In the genomic region with DNA sequence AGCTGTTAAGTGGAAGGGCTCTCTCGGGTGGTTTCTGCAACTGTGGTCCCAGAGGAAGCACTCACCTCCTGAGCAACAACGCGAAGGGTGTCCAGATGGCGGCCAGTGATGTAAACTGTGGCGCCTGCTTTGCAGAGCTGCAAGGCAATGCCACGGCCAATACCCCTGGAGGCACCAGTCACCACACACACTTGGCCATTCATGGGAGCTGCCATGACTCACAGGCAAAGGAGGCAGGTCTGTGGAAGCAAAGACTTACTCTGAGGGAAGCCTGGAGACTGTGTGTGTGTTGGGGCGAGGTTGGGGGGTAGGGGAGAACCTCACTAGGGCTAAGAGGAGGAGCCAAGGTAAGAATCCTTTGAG, we compare ENCODE assay signal across 8 cellular contexts. TPM values are rescaled to one million over a fixed set of nuclear protein-coding genes. Genes with fewer than 3 reads are reported as not detected.
A peak's percentile ranks its signal among the peaks of the same experiment; 100 is the strongest.
DNase-seq lines count a peak whose midpoint lies in the region; ATAC-seq and TF ChIP-seq lines count a peak whose summit lies in the region.

No MANE protein-coding gene starts in this region.

- H3K9me3 Mint-ChIP-seq in neural crest cell = no peaks in the 10 kb centered on the region

- TF ChIP-seq CTCF in AG09309 (IDR thresholded peaks at IDR 0.05; ENCODE audit: control insufficient read depth, insufficient read depth, low read depth, low read length, missing control alignments) (peak; percentile 5), neural crest cell (conservative IDR thresholded peaks at IDR 0.05) (no peak)

- no peaks in the 10 kb centered on the region for H3K9me3 ChIP-seq in SJSA1 (replicated peaks)
- H3K9me3 ChIP-seq in esophagus (ENCODE audit: control insufficient read depth in 2 of 2, insufficient read depth in 1 of 2, low read depth in 1 of 2, low read length in 1 of 2) = no peaks in the 10 kb centered on the region

- peak overlapping the region; percentile 94 for H3K27ac Mint-ChIP-seq in neural crest cell (ENCODE audit: unreplicated experiment)

- 38 to 40% methylated on average over 7 of the region's 7 CpGs for WGBS in esophagus, 2 donors

- H3K36me3 ChIP-seq in SJSA1 (peaks cover 43% of the 10 kb centered on the region), esophagus (ENCODE audit: control insufficient read depth in 2 of 2, insufficient read depth in 2 of 2, low read length in 1 of 2) (peaks cover 12 to 30% of the 10 kb centered on the region in 2 donors)

- H3K36me3 Mint-ChIP-seq in neural crest cell (ENCODE audit: low read depth) = peaks cover 2% of the 10 kb centered on the region

- H3K4me3 Mint-ChIP-seq in neural crest cell = peak overlapping the region; percentile 97

- H3K27me3 ChIP-seq in SJSA1 (replicated peaks) (no peaks in the 10 kb centered on the region), esophagus (ENCODE audit: control insufficient read depth in 1 of 2, insufficient read depth in 2 of 2, low read length in 2 of 2) (no peaks in the 10 kb centered on the region)

- ATAC-seq in GM21381 (IDR thresholded peaks at IDR 0.05; ENCODE audit: unreplicated experiment) = peak; percentile 1

- peak overlapping the region; percentile 70 for H3K4me3 ChIP-seq in AG09309 (ENCODE audit: control insufficient read depth, low read depth, low read length)
- peak overlapping the region; percentile 56 for H3K4me3 ChIP-seq in SJSA1
- peak overlapping the region; percentile 88 to 89 for H3K4me3 ChIP-seq in esophagus (ENCODE audit: low read depth in 1 of 2, low read length in 2 of 2)

- H3K27ac ChIP-seq in SJSA1 (peak overlapping the region; percentile 26), esophagus (ENCODE audit: low read depth in 2 of 2, low read length in 1 of 2) (peak overlapping the region; percentile 97 to 98)

- H3K27me3 Mint-ChIP-seq in neural crest cell (ENCODE audit: low read depth) = no peaks in the 10 kb centered on the region

- peak; percentile 13 for DNase-seq in AG09309 (ENCODE audit: low read depth)
- DNase-seq in SJSA1 (ENCODE audit: low read depth in 1 of 2, low spot score in 2 of 2) = peak; percentile 42 to 80
- no peak for DNase-seq in neural crest cell (ENCODE audit: low read depth, low spot score)
- no peak for DNase-seq in NCI-H1417 treated with DMSO at 0.1 percent for 48 hours (lab: John Stamatoyannopoulos, UW)
- no peak for DNase-seq in NCI-H2196 treated with DMSO at 0.1 percent for 48 hours (lab: John Stamatoyannopoulos, UW; ENCODE audit: unreplicated experiment)
- DNase-seq in NCI-H2081 treated with DMSO at 0.1 percent for 48 hours (lab: John Stamatoyannopoulos, UW) = no peak

- H3K4me1 ChIP-seq in SJSA1 (replicated peaks) = peaks cover 24% of the 10 kb centered on the region
- peaks cover 4 to 10% of the 10 kb centered on the region in 2 donors for H3K4me1 ChIP-seq in esophagus (ENCODE audit: control insufficient read depth in 2 of 2, insufficient read depth in 2 of 2, low read length in 1 of 2)

- peaks cover 32% of the 10 kb centered on the region for H3K4me1 Mint-ChIP-seq in neural crest cell

RNA-seq across cellular contexts. Expression of gene DHRS1, which starts 0.7 kb away (rescaled TPM):
- 5.4 and 20.5 TPM in 2 replicates for total RNA-seq in SJSA1 (2014; rRNA removed; shearing (Covaris generic))
- polyA plus RNA-seq in esophagus = 10 to 100 TPM; 92.6 to 97.6 TPM
- 17.2 and 19.1 TPM in 2 replicates for total RNA-seq in neural crest cell

RNA-seq across cellular contexts. Expression of gene NOP9, which starts 0.8 kb away (rescaled TPM):
- 15.3 and 16.2 TPM in 2 replicates for total RNA-seq in SJSA1 (2014; rRNA removed; shearing (Covaris generic))
- polyA plus RNA-seq in esophagus = 10 to 100 TPM in 1 of 2 donors, 1 to 10 TPM in 1; 9.3 to 10.8 TPM
- 34.5 and 34.8 TPM in 2 replicates for total RNA-seq in neural crest cell

RNA-seq across cellular contexts. Expression of gene CIDEB, which starts 8.9 kb away (rescaled TPM):
- not detected in 2 replicates for total RNA-seq in SJSA1 (2014; rRNA removed; shearing (Covaris generic))
- 10 to 100 TPM; 24.3 TPM for polyA plus RNA-seq in esophagus
- total RNA-seq in neural crest cell = not detected in 2 replicates

RNA-seq across cellular contexts. Expression of gene LTB4R2, which starts 11.1 kb away (rescaled TPM):
- total RNA-seq in SJSA1 (2014; rRNA removed; shearing (Covaris generic)) = 3.1 and 10.1 TPM in 2 replicates
- 10 to 100 TPM; 11.6 to 30.4 TPM for polyA plus RNA-seq in esophagus
- 7.9 and 9.4 TPM in 2 replicates for total RNA-seq in neural crest cell

RNA-seq across cellular contexts. Expression of gene LTB4R, which starts 12.4 kb away (rescaled TPM):
- 0.81 and 2.1 TPM in 2 replicates for total RNA-seq in SJSA1 (2014; rRNA removed; shearing (Covaris generic))
- polyA plus RNA-seq in esophagus = 10 to 100 TPM; 63.3 to 73.6 TPM
- total RNA-seq in neural crest cell = 4.7 and 5.3 TPM in 2 replicates

Comparison
In these comparisons a context has a peak if more than half of its experiments do, and no peak if none do; other contexts are left out.
1. DNase-seq: peak in AG09309 (single experiment) and SJSA1 (2 of 2); none in neural crest cell (single experiment), NCI-H1417 treated with DMSO at 0.1 percent for 48 hours (single experiment), NCI-H2196 treated with DMSO at 0.1 percent for 48 hours (single experiment) and NCI-H2081 treated with DMSO at 0.1 percent for 48 hours (single experiment).
2. Peak in every context shown above with its lines, with median percentiles within 50 percentile points of each other: H3K4me3 ChIP-seq.